ENCODE assay signal across 22 cellular contexts in the genomic region with DNA sequence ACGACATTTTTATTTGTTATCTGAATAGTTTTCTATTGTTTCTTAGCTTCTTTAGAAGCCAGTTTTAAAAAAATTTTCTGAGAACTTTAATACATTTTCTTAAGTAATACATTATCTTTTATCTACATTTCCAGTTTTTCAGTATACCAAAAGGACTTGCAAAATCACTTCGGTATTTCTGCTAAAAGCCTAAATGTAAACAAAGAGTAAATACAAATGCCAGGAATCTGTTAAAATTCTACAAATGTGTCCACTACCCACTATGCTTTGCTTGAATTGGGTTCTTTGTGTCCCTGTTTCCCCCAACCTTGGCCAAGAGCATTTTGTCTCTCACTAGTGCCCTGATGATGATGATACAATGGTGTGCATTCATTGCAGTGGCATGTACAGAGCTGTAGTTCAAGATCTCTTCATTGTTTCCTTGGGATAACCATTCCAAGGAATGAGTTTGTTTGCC.
DNase-seq lines count a peak whose midpoint lies in the region; ATAC-seq, FAIRE-seq and TF ChIP-seq lines count a peak whose summit lies in the region.
"Had no signal": no experiment of that assay in that cellular context is flagged by ENCODE, and none has a peak within 500 bp of the region (broad histone marks: within the 10 kb centered on the region; RNA-seq: fewer than 3 reads in every experiment).

No MANE protein-coding gene starts in this region.

- DNase-seq in fibroblast of villous mesenchyme (ENCODE audit: low read depth) (peak; percentile 24), neural crest cell (ENCODE audit: low read depth, low spot score) (no peak), body of pancreas (no peak)
- no peak for DNase-seq in activated CD8-positive, alpha-beta T cell treated with anti-CD3 and anti-CD28 coated beads for 36 hours
- DNase-seq: activated CD4-positive, alpha-beta T cell treated with anti-CD3 and anti-CD28 coated beads, Interleukin-2, amount 50 U/mL, for 1 hour; activated CD8-positive, alpha-beta memory T cell treated with anti-CD3 and anti-CD28 coated beads, Interleukin-2, amount 50 U/mL, for 4 hours; activated naive CD8-positive, alpha-beta T cell treated with anti-CD3 and anti-CD28 coated beads, Interleukin-2, amount 50 U/mL, for 24 hours; left colon; MG63; mucosa of descending colon; NCI-H1436; Right ventricle myocardium superior; T-helper 1 cell had no signal

- peaks cover 61% of the 10 kb centered on the region for H3K4me1 Mint-ChIP-seq in neural crest cell
- no peaks in the 10 kb centered on the region for H3K4me1 Mint-ChIP-seq in activated CD8-positive, alpha-beta T cell treated with anti-CD3 and anti-CD28 coated beads for 36 hours (ENCODE audit: low read depth)
- H3K4me1 Mint-ChIP-seq: activated naive CD8-positive, alpha-beta T cell treated with anti-CD3 and anti-CD28 coated beads, Interleukin-2, amount 50 U/mL, for 24 hours; neural progenitor cell had no signal

- POLR2A ChIA-PET in activated CD8-positive, alpha-beta T cell treated with anti-CD3 and anti-CD28 coated beads for 36 hours (lab: Charles Lee): no interaction called here

- no peaks in the 10 kb centered on the region for H3K27me3 ChIP-seq in body of pancreas
- H3K27me3 ChIP-seq: BLaER1 treated with 17β-estradiol and CSF1 and Interleukin-3, amounts not matched to agents 10 nM and 100 nM; MG63; neural progenitor cell had no signal

- H3K4me3 Mint-ChIP-seq in neural crest cell: peak overlapping the region; percentile 42
- no peak overlapping the region for H3K4me3 Mint-ChIP-seq in activated CD8-positive, alpha-beta T cell treated with anti-CD3 and anti-CD28 coated beads for 36 hours
- H3K4me3 Mint-ChIP-seq: activated naive CD8-positive, alpha-beta T cell treated with anti-CD3 and anti-CD28 coated beads, Interleukin-2, amount 50 U/mL, for 24 hours; neural progenitor cell had no signal

- H3K9me3 Mint-ChIP-seq in neural crest cell: peaks cover 19% of the 10 kb centered on the region
- peaks cover under 1% of the 10 kb centered on the region for H3K9me3 Mint-ChIP-seq in activated CD8-positive, alpha-beta T cell treated with anti-CD3 and anti-CD28 coated beads for 36 hours
- H3K9me3 Mint-ChIP-seq: activated T-helper 2 cell treated with anti-CD3 and anti-CD28 coated beads, Interferon-gamma antibody, Interleukin-2, Interleukin-4, amounts not matched to agents 10 μg/mL and 5 μg/mL and 100 μg/mL, durations not matched to agents 14 hours and 24 hours and 36 hours had no signal

- no peaks in the 10 kb centered on the region for H3K36me3 ChIP-seq in body of pancreas (replicated peaks in 1 of 2; ENCODE audit: insufficient read depth in 1 of 2, low read depth in 2 of 2)
- H3K36me3 ChIP-seq: BLaER1 treated with 17β-estradiol and CSF1 and Interleukin-3, amounts not matched to agents 10 nM and 100 nM; MG63; neural progenitor cell had no signal

- ATAC-seq in GM18498 (IDR thresholded peaks at IDR 0.05; ENCODE audit: unreplicated experiment) (no peak), body of pancreas (no peak), HG03469 (IDR thresholded peaks at IDR 0.05; ENCODE audit: unreplicated experiment) (no peak)
- ATAC-seq in activated CD8-positive, alpha-beta T cell treated with anti-CD3 and anti-CD28 coated beads for 36 hours: no peak
- ATAC-seq: activated naive CD8-positive, alpha-beta T cell treated with anti-CD3 and anti-CD28 coated beads, Interleukin-2, amount 50 U/mL, for 24 hours; left colon; mucosa of descending colon had no signal

- no peak for TF ChIP-seq POLR2A in body of pancreas (IDR thresholded peaks at IDR 0.05)

- intact Hi-C loops in body of pancreas (cut with DNase I): no loop called here
- intact Hi-C loops in activated CD8-positive, alpha-beta T cell treated with anti-CD3 and anti-CD28 coated beads for 36 hours (cut with micrococcal nuclease): no loop called here

- H3K27ac ChIP-seq in VCaP (peak overlapping the region; percentile 40), body of pancreas (peak overlapping the region in 1 of 4 donors; percentile 32)
- H3K27ac ChIP-seq: BLaER1 treated with 17β-estradiol and CSF1 and Interleukin-3, amounts not matched to agents 10 nM and 100 nM; neural progenitor cell had no signal

- peak; percentile 3 for FAIRE-seq in A204.1 (lab: Jason Lieb, UNC)
- FAIRE-seq: G401.6, H54 had no signal

- peak overlapping the region; percentile 45 for H3K27ac Mint-ChIP-seq in neural crest cell (ENCODE audit: unreplicated experiment)
- H3K27ac Mint-ChIP-seq in activated CD8-positive, alpha-beta T cell treated with anti-CD3 and anti-CD28 coated beads for 36 hours: no peak overlapping the region
- H3K27ac Mint-ChIP-seq: activated naive CD8-positive, alpha-beta T cell treated with anti-CD3 and anti-CD28 coated beads, Interleukin-2, amount 50 U/mL, for 24 hours; activated T-helper 2 cell treated with anti-CD3 and anti-CD28 coated beads, Interferon-gamma antibody, Interleukin-2, Interleukin-4, amounts not matched to agents 10 μg/mL and 5 μg/mL and 100 μg/mL, durations not matched to agents 14 hours and 24 hours and 36 hours; neural progenitor cell had no signal

- CTCF ChIA-PET in activated CD8-positive, alpha-beta T cell treated with anti-CD3 and anti-CD28 coated beads for 36 hours (lab: Charles Lee): interaction anchor here (0.7 kb wide), 1 partner anchor 12 kb away, joined by 3 read pairs; no protein-coding TSS in a partner anchor

- 23 to 28% methylated on average over 2 of the region's 2 CpGs for whole genome bisulfite sequencing in body of pancreas, 2 donors

- no peaks in the 10 kb centered on the region for H3K27me3 Mint-ChIP-seq in neural crest cell (ENCODE audit: low read depth)
- H3K27me3 Mint-ChIP-seq in activated CD8-positive, alpha-beta T cell treated with anti-CD3 and anti-CD28 coated beads for 36 hours: no peaks in the 10 kb centered on the region
- H3K27me3 Mint-ChIP-seq: activated naive CD8-positive, alpha-beta T cell treated with anti-CD3 and anti-CD28 coated beads, Interleukin-2, amount 50 U/mL, for 24 hours had no signal

- H3K4me1 ChIP-seq in body of pancreas: no peaks in the 10 kb centered on the region
- H3K4me1 ChIP-seq: BLaER1 treated with 17β-estradiol and CSF1 and Interleukin-3, amounts not matched to agents 10 nM and 100 nM; neural progenitor cell had no signal

- no peaks in the 10 kb centered on the region for H3K9me3 ChIP-seq in body of pancreas
- H3K9me3 ChIP-seq: BLaER1 treated with 17β-estradiol and CSF1 and Interleukin-3, amounts not matched to agents 10 nM and 100 nM; MG63; mucosa of descending colon had no signal

- H3K36me3 Mint-ChIP-seq in neural crest cell (ENCODE audit: low read depth): peaks cover 17% of the 10 kb centered on the region
- H3K36me3 Mint-ChIP-seq in activated CD8-positive, alpha-beta T cell treated with anti-CD3 and anti-CD28 coated beads for 36 hours (ENCODE audit: low read depth): no peaks in the 10 kb centered on the region

- no peak for TF ChIP-seq CTCF in VCaP (conservative IDR thresholded peaks at IDR 0.05)
- no peak for TF ChIP-seq CTCF in fibroblast of villous mesenchyme (IDR thresholded peaks at IDR 0.05; ENCODE audit: insufficient read depth, low read depth, low read length)
- no peak for TF ChIP-seq CTCF in neural crest cell (conservative IDR thresholded peaks at IDR 0.05)
- TF ChIP-seq CTCF in body of pancreas (IDR thresholded peaks at IDR 0.05): no peak
- TF ChIP-seq CTCF in activated CD8-positive, alpha-beta T cell treated with anti-CD3 and anti-CD28 coated beads for 36 hours (IDR thresholded peaks at IDR 0.05): no peak

- H3K4me3 ChIP-seq in fibroblast of villous mesenchyme (ENCODE audit: low read depth, low read length) (no peak overlapping the region), body of pancreas (no peak overlapping the region)
- H3K4me3 ChIP-seq: BLaER1 treated with 17β-estradiol and CSF1 and Interleukin-3, amounts not matched to agents 10 nM and 100 nM; MG63; mucosa of descending colon; neural progenitor cell had no signal
